9 cellular contexts compared by ENCODE assay signal in the genomic region with DNA sequence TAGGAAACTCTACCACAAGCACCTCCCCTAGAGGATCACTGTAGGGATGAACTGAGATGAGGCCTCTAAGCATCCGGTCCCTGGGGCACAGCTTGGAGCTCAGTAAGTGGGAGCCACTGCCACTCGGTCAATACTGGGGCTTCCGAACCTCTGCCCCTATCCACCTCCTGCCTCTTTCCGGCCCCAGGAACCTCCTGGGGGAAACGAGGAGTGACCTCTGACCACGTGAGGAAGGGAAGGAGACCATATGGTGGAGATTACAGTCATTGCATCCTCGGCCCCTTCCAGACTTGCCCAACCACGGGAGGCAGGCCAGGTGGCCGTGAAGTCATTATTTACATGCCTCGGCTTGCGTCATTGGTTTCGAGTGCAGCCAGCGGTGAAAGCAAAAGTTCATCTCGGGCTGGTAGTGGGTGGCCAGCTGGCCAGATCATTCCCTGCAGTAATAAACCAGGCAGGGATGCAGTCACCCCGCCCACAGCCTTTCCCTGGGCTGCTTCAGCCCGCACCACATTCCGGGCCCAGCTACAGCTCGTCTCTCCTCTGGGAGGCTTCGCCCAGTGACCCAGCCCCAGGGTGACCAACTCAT.
A peak's percentile ranks its signal among the peaks of the same experiment; 100 is the strongest.
DNase-seq lines count a peak whose midpoint lies in the region; ATAC-seq and TF ChIP-seq lines count a peak whose summit lies in the region.
"Had no signal": no experiment of that assay in that cellular context is flagged by ENCODE, and none has a peak within 500 bp of the region (broad histone marks: within the 10 kb centered on the region; RNA-seq: fewer than 3 reads in every experiment).

No MANE protein-coding gene starts in this region.

- H3K4me3 ChIP-seq in gastroesophageal sphincter (no peak overlapping the region), skeletal muscle tissue (ENCODE audit: low read length in 3 of 3) (peak overlapping the region in 2 of 3 donors; percentile 43 to 45)

- peak; percentile 72 for DNase-seq in RPMI8226
- no peak for DNase-seq in iPS-NIHi7 (ENCODE audit: extremely low spot score)
- DNase-seq in T-helper 9 cell, result no peak
- DNase-seq in activated T-cell treated with anti-CD3 and anti-CD28 coated beads, Interleukin-2, amount 50 U/mL, for 48 hours, result no peak
- DNase-seq: naive B cell had no signal

- TF ChIP-seq EP300 in gastroesophageal sphincter (IDR thresholded peaks at IDR 0.05), result peak; percentile 63

- no peak overlapping the region for H3K9ac ChIP-seq in skeletal muscle tissue (ENCODE audit: low read depth in 1 of 3, low read length in 3 of 3)

- H3K9me3 ChIP-seq in gastroesophageal sphincter (no peaks in the 10 kb centered on the region), skeletal muscle tissue (ENCODE audit: control insufficient read depth in 3 of 3, low read length in 3 of 3) (no peaks in the 10 kb centered on the region)

- H3K27ac ChIP-seq in gastroesophageal sphincter (peak overlapping the region; percentile 26 to 80 (median 78)), skeletal muscle tissue (ENCODE audit: low read depth, low read length) (peak overlapping the region; percentile 26)

- peak in 2 of 4 experiments; percentile 23 to 26 for TF ChIP-seq CTCF in gastroesophageal sphincter (IDR thresholded peaks at IDR 0.05)

- H3K4me1 ChIP-seq in gastroesophageal sphincter (peaks cover 0 to 36% (median 8%) of the 10 kb centered on the region in 3 donors), skeletal muscle tissue (ENCODE audit: control insufficient read depth in 3 of 3, insufficient read depth in 3 of 3, low read length in 3 of 3) (peaks cover 4 to 9% (median 6%) of the 10 kb centered on the region in 3 donors)

- WGBS in gastroesophageal sphincter (ENCODE audit: low coverage in 1 of 2), 2 donors, result 50 to 56% methylated on average over 10 to 11 of the region's 19 CpGs

- H3K36me3 ChIP-seq in gastroesophageal sphincter, result no peaks in the 10 kb centered on the region
- no peaks in the 10 kb centered on the region for H3K36me3 ChIP-seq in skeletal muscle tissue (ENCODE audit: control insufficient read depth in 3 of 3, insufficient read depth in 3 of 3, low read length in 3 of 3)

- ATAC-seq in GM18867 (IDR thresholded peaks at IDR 0.05; ENCODE audit: unreplicated experiment) (peak; percentile 58), gastroesophageal sphincter (peak; percentile 88), HG03135 (IDR thresholded peaks at IDR 0.05; ENCODE audit: unreplicated experiment) (no peak)

- no peak for TF ChIP-seq POLR2A in gastroesophageal sphincter (IDR thresholded peaks at IDR 0.05)

- H3K27me3 ChIP-seq in gastroesophageal sphincter (peaks cover 2% of the 10 kb centered on the region), skeletal muscle tissue (ENCODE audit: control insufficient read depth in 3 of 3, insufficient read depth in 3 of 3, low read length in 3 of 3) (peaks cover 0 to 11% (median 0%) of the 10 kb centered on the region in 3 donors)

Comparison
In these comparisons a context has a peak if more than half of its experiments do, and no peak if none do; other contexts are left out.
1. H3K4me3 ChIP-seq: peak in skeletal muscle tissue (2 of 3); none in gastroesophageal sphincter (0 of 2).